In genomic region chr14:50018236-50019210, GRCh38 we compare ENCODE assay signal across 12 cellular contexts.
DNase-seq lines count a peak whose midpoint lies in the region; ATAC-seq, FAIRE-seq and TF ChIP-seq lines count a peak whose summit lies in the region.
"Had no signal": no experiment of that assay in that cellular context is flagged by ENCODE, and none has a peak within 500 bp of the region (broad histone marks: within the 10 kb centered on the region; RNA-seq: fewer than 3 reads in every experiment).

No MANE protein-coding gene starts in this region.

- H3K36me3 ChIP-seq in mammary epithelial cell (ENCODE audit: insufficient read depth, low read length), result no peaks in the 10 kb centered on the region
- H3K36me3 ChIP-seq in small intestine (ENCODE audit: control insufficient read depth in 2 of 2, insufficient read depth in 2 of 2, low read length in 2 of 2), result no peaks in the 10 kb centered on the region

- H4K20me1 ChIP-seq in mammary epithelial cell (ENCODE audit: insufficient read depth, low read length), result no peaks in the 10 kb centered on the region

- no peak overlapping the region for H2AFZ ChIP-seq in mammary epithelial cell (ENCODE audit: low read depth, low read length)

- no peak for ATAC-seq in HG02588 (IDR thresholded peaks at IDR 0.05; ENCODE audit: unreplicated experiment)
- ATAC-seq: CD8-positive, alpha-beta T cell; T-cell had no signal

- no peak for FAIRE-seq in small intestine (lab: Jason Lieb, UNC)
- FAIRE-seq: GM12892 had no signal

- H3K79me2 ChIP-seq in mammary epithelial cell (ENCODE audit: insufficient read depth, low read length), result no peaks in the 10 kb centered on the region

- dilution Hi-C loops in mammary epithelial cell (cut with HindIII; ENCODE audit: low sequenced_read_pairs), result no loop called here

- intact Hi-C loops in mammary epithelial cell (cut with micrococcal nuclease), result no loop called here

- TF ChIP-seq CTCF in mammary epithelial cell (conservative IDR thresholded peaks at IDR 0.05 in 1 of 2, IDR thresholded peaks at IDR 0.05 in 1 of 2; ENCODE audit: extremely low read depth in 1 of 2, insufficient read depth in 1 of 2, low read depth in 1 of 2, low read length in 2 of 2), result no peak

- peaks cover 4% of the 10 kb centered on the region for H3K9me3 ChIP-seq in mammary epithelial cell (replicated peaks; ENCODE audit: insufficient read depth, low read length)
- H3K9me3 ChIP-seq in small intestine (ENCODE audit: control insufficient read depth, low read depth), result no peaks in the 10 kb centered on the region

- H3K4me3 ChIP-seq in mammary epithelial cell (replicated peaks in 1 of 3; ENCODE audit: insufficient read depth in 1 of 3, low read depth in 2 of 3, low read length in 3 of 3) (no peak overlapping the region), small intestine (ENCODE audit: low read depth in 1 of 2, low read length in 2 of 2) (no peak overlapping the region)

- DNase-seq in H4 (ENCODE audit: low spot score) (peak; percentile 45), mammary epithelial cell (peak; percentile 57), iris pigment epithelial cell (ENCODE audit: low read depth) (peak; percentile 60), small intestine (peak; percentile 86), occipital lobe (lab: John Stamatoyannopoulos, UW) (no peak), NCI-H82 (lab: John Stamatoyannopoulos, UW) (no peak)
- DNase-seq in activated CD8-positive, alpha-beta memory T cell treated with anti-CD3 and anti-CD28 coated beads, Interleukin-2, amount 50 U/mL, for 48 hours, result no peak
- DNase-seq: CD8-positive, alpha-beta T cell; NCI-H2171 treated with DMSO at 0.1 percent for 48 hours; T-cell had no signal

- no peak overlapping the region for H3K9ac ChIP-seq in mammary epithelial cell (ENCODE audit: insufficient read depth, low read length)

- WGBS in mammary epithelial cell (ENCODE audit: low coverage, missing lambda C conversion rate), result 81% methylated on average over 12 of the region's 12 CpGs
- 40 to 48% (median 48%) methylated on average over 12 of the region's 12 CpGs for WGBS in small intestine, 3 donors

- H3K4me2 ChIP-seq in mammary epithelial cell (ENCODE audit: insufficient read depth, low read depth, low read length), result no peak overlapping the region

- no TSS peak for BruUV-seq in mammary epithelial cell (replicated peaks; lab: Mats Ljungman, UMichigan)

- H3K4me1 ChIP-seq in mammary epithelial cell (ENCODE audit: insufficient read depth, low read length) (peaks cover 20% of the 10 kb centered on the region), small intestine (ENCODE audit: control insufficient read depth in 2 of 2, insufficient read depth in 1 of 2, low read depth in 1 of 2, low read length in 1 of 2) (peaks cover 0 to 8% of the 10 kb centered on the region in 2 donors)

- in situ Hi-C loops in mammary epithelial cell (cut with MboI; ENCODE audit: low sequenced_read_pairs in 2 of 2), result no loop called here

- H3K27ac ChIP-seq in mammary epithelial cell (ENCODE audit: insufficient read depth, low read depth, low read length) (no peak overlapping the region), small intestine (ENCODE audit: low read depth in 1 of 2, low read length in 1 of 2) (no peak overlapping the region)

- H3K27me3 ChIP-seq in mammary epithelial cell (ENCODE audit: insufficient read depth, low read length) (no peaks in the 10 kb centered on the region), small intestine (ENCODE audit: control insufficient read depth in 2 of 2, insufficient read depth in 2 of 2, low read length in 2 of 2) (no peaks in the 10 kb centered on the region)

- CTCF ChIA-PET in mammary epithelial cell (lab: Charles Lee; ENCODE audit: low non-redundant PET), result interaction anchor here (0.7 kb wide), 1 partner anchor 67 kb away, joined by 3 read pairs; no protein-coding TSS in a partner anchor

Comparison
In these comparisons a context has a peak if more than half of its experiments do, and no peak if none do; other contexts are left out.
1. DNase-seq: peak in H4 (single experiment), mammary epithelial cell (single experiment), iris pigment epithelial cell (single experiment) and small intestine (single experiment); none in occipital lobe (single experiment), activated CD8-positive, alpha-beta memory T cell treated with anti-CD3 and anti-CD28 coated beads, Interleukin-2, amount 50 U/mL, for 48 hours (single experiment) and NCI-H82 (single experiment).